In the genomic region with DNA sequence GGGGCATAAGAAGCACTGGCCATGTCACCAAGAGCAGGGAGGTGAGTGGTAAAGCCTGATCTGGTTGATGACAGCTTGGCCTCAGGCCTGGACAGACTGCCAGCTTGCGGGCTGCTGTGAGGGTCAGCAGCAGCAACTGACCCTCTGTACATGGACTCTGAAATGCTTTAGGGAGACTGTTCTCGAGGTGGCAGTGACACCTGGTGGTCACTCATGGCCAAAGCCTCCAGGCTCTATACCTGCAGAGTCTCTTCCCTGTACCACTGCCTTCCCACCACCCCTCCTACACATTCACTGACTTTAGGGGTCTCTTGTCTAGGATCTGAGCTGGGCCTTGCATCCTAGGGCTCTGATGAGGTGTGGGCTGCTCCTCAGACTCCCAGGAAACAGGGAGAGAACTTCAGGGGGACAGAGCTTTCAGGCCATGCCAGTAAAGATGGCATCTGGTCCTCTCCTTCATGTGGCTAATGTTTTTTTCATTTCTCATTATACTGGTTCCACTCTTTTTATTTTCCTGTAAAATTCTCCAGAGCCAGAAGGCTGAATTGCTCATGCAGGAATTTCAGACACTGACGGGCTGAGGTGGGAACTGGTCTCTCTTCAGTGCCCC, we compare ENCODE assay signal across 8 cellular contexts. TPM values are rescaled to one million over a fixed set of nuclear protein-coding genes. Genes with fewer than 3 reads are reported as not detected.
DNase-seq lines count a peak whose midpoint lies in the region; ATAC-seq and TF ChIP-seq lines count a peak whose summit lies in the region.

No MANE protein-coding gene starts in this region.

- TF ChIP-seq CTCF in BJ (IDR thresholded peaks at IDR 0.05; ENCODE audit: insufficient read depth, low read depth, low read length) (peak; percentile 86), VCaP (conservative IDR thresholded peaks at IDR 0.05) (peak; percentile 93), fibroblast of villous mesenchyme (IDR thresholded peaks at IDR 0.05; ENCODE audit: insufficient read depth, low read depth, low read length) (peak; percentile 88), omental fat pad (IDR thresholded peaks at IDR 0.05) (peak in 1 of 3 donors; percentile 5)

- peak overlapping the region; percentile 52 for H3K27ac ChIP-seq in VCaP

- DNase-seq in BJ (ENCODE audit: low read depth) (no peak), fibroblast of villous mesenchyme (ENCODE audit: low read depth) (peak; percentile 67), omental fat pad (ENCODE audit: low spot score) (peak; percentile 52)

- CTCF ChIA-PET in BJ (lab: Yijun Ruan, JAX), result interaction anchor here (0.5 to 7.5 kb wide), 29 partner anchors 8 to 545 kb away, joined by 3 to 162 read pairs (median 5); a partner anchor contains a TSS

- ATAC-seq in GM18867 (IDR thresholded peaks at IDR 0.05; ENCODE audit: unreplicated experiment) (peak; percentile 58), HG03521 (IDR thresholded peaks at IDR 0.05; ENCODE audit: unreplicated experiment) (peak; percentile 61), omental fat pad (ENCODE audit: low FRiP score) (no peak), HG02840 (IDR thresholded peaks at IDR 0.05; ENCODE audit: low FRiP score, unreplicated experiment) (no peak), GM21381 (IDR thresholded peaks at IDR 0.05; ENCODE audit: unreplicated experiment) (no peak)

- POLR2A ChIA-PET in BJ (lab: Charles Lee), result no interaction called here

- no peaks in the 10 kb centered on the region for H3K27me3 ChIP-seq in BJ (ENCODE audit: control insufficient read depth, insufficient read depth, low read length)

- H3K4me3 ChIP-seq in BJ (ENCODE audit: low read depth, low read length) (no peak overlapping the region), fibroblast of villous mesenchyme (ENCODE audit: low read depth, low read length) (no peak overlapping the region)

- no peaks in the 10 kb centered on the region for H3K36me3 ChIP-seq in BJ (ENCODE audit: control insufficient read depth, insufficient read depth, low read length)

RNA-seq across cellular contexts. Expression of a gene that starts 17.2 kb away (rescaled TPM):
- 1.3 and 1.8 TPM in 2 replicates for polyA plus RNA-seq in BJ (2011; rRNA removed)
- polyA minus RNA-seq in BJ (2011; rRNA and poly(A)+ RNA removed), result 0.57 and 1.6 TPM in 2 replicates
- 1.3 TPM in 2 replicates for total RNA-seq in fibroblast of villous mesenchyme
- total RNA-seq in omental fat pad, result 100 to 1,000 TPM; 145 to 295 (median 192) TPM

Comparison
In these comparisons a context has a peak if more than half of its experiments do, and no peak if none do; other contexts are left out.
1. ATAC-seq: peak in GM18867 (single experiment) and HG03521 (single experiment); none in omental fat pad (single experiment), HG02840 (single experiment) and GM21381 (single experiment).
2. RNA of a gene that starts 17.2 kb away (total RNA-seq): 145 to 295 TPM in omental fat pad; 1.3 TPM in fibroblast of villous mesenchyme; every median in the first group is over 10 times any median in the second.